In genomic region chr12:92146497-92146828, GRCh38 we compare ENCODE assay signal across 8 cellular contexts. TPM values are rescaled to one million over a fixed set of nuclear protein-coding genes. Genes with fewer than 3 reads are reported as not detected.
A peak's percentile ranks its signal among the peaks of the same experiment; 100 is the strongest.
DNase-seq lines count a peak whose midpoint lies in the region; ATAC-seq and TF ChIP-seq lines count a peak whose summit lies in the region.

No MANE protein-coding gene starts in this region.

- no peak for TF ChIP-seq POLR2A in tibial nerve (IDR thresholded peaks at IDR 0.05)

- 1% methylated on average over 9 to 10 of the region's 10 CpGs for WGBS in tibial nerve, 2 donors

- no peaks in the 10 kb centered on the region for H3K9me3 ChIP-seq in tibial nerve

- H3K36me3 ChIP-seq in tibial nerve, result peaks cover 0 to 28% (median 0%) of the 10 kb centered on the region in 3 donors

- peak overlapping the region; percentile 97 to 99 (median 98) for H3K27ac ChIP-seq in tibial nerve

- peak overlapping the region; percentile 100 for H3K4me3 Mint-ChIP-seq in activated T-cell treated with anti-CD3 and anti-CD28 coated beads, Interleukin-2, amount 50 U/mL, for 24 hours
- peak overlapping the region; percentile 99 for H3K4me3 Mint-ChIP-seq in activated naive CD8-positive, alpha-beta T cell treated with anti-CD3 and anti-CD28 coated beads for 36 hours

- H3K27me3 Mint-ChIP-seq in activated T-cell treated with anti-CD3 and anti-CD28 coated beads, Interleukin-2, amount 50 U/mL, for 24 hours, result no peaks in the 10 kb centered on the region
- H3K27me3 Mint-ChIP-seq in activated naive CD8-positive, alpha-beta T cell treated with anti-CD3 and anti-CD28 coated beads for 36 hours, result peaks cover 8% of the 10 kb centered on the region

- H3K36me3 Mint-ChIP-seq in activated T-cell treated with anti-CD3 and anti-CD28 coated beads, Interleukin-2, amount 50 U/mL, for 24 hours (ENCODE audit: low read depth), result peaks cover 61% of the 10 kb centered on the region
- H3K36me3 Mint-ChIP-seq in activated naive CD8-positive, alpha-beta T cell treated with anti-CD3 and anti-CD28 coated beads for 36 hours, result peaks cover 68% of the 10 kb centered on the region

- no peaks in the 10 kb centered on the region for H3K27me3 ChIP-seq in tibial nerve

- H3K9me3 Mint-ChIP-seq in activated T-cell treated with anti-CD3 and anti-CD28 coated beads, Interleukin-2, amount 50 U/mL, for 24 hours, result no peaks in the 10 kb centered on the region
- peaks cover 2% of the 10 kb centered on the region for H3K9me3 Mint-ChIP-seq in activated naive CD8-positive, alpha-beta T cell treated with anti-CD3 and anti-CD28 coated beads for 36 hours

- no peak for TF ChIP-seq EP300 in tibial nerve (IDR thresholded peaks at IDR 0.05)

- H3K4me1 Mint-ChIP-seq in activated T-cell treated with anti-CD3 and anti-CD28 coated beads, Interleukin-2, amount 50 U/mL, for 24 hours (ENCODE audit: low read depth), result peaks cover 43% of the 10 kb centered on the region
- peaks cover 19% of the 10 kb centered on the region for H3K4me1 Mint-ChIP-seq in activated naive CD8-positive, alpha-beta T cell treated with anti-CD3 and anti-CD28 coated beads for 36 hours

- peak in 1 of 5 experiments; percentile 1 for TF ChIP-seq CTCF in tibial nerve (IDR thresholded peaks at IDR 0.05)

- H3K4me1 ChIP-seq in tibial nerve, result peaks cover 0 to 13% (median 2%) of the 10 kb centered on the region in 4 donors

- peak overlapping the region; percentile 99 for H3K27ac Mint-ChIP-seq in activated T-cell treated with anti-CD3 and anti-CD28 coated beads, Interleukin-2, amount 50 U/mL, for 24 hours
- peak overlapping the region; percentile 99 for H3K27ac Mint-ChIP-seq in activated naive CD8-positive, alpha-beta T cell treated with anti-CD3 and anti-CD28 coated beads for 36 hours

- no peak for DNase-seq in activated T-cell treated with anti-CD3 and anti-CD28 coated beads, Interleukin-2, amount 50 U/mL, for 24 hours
- no peak for DNase-seq in activated T-cell treated with anti-CD3 and anti-CD28 coated beads for 4 hours
- DNase-seq in activated naive CD8-positive, alpha-beta T cell treated with anti-CD3 and anti-CD28 coated beads for 36 hours, result no peak
- no peak for DNase-seq in left lobe of liver (ENCODE audit: low spot score)
- no peak for DNase-seq in tibial nerve (ENCODE audit: low spot score in 2 of 2)
- no peak for DNase-seq in RKO (ENCODE audit: low spot score)
- DNase-seq in islet precursor cell, result no peak
- DNase-seq in NK-92 (lab: John Stamatoyannopoulos, UW; ENCODE audit: unreplicated experiment), result no peak

- ATAC-seq in left lobe of liver, result peak; percentile 0

- H3K4me3 ChIP-seq in tibial nerve, result peak overlapping the region; percentile 71 to 99 (median 86)

RNA-seq across cellular contexts. Expression of gene BTG1, which starts 0.8 kb away (rescaled TPM):
- total RNA-seq in activated naive CD8-positive, alpha-beta T cell treated with anti-CD3 and anti-CD28 coated beads for 36 hours, result 100 to 1,000 TPM; 147 to 153 TPM
- total RNA-seq in left lobe of liver, result 55.0 TPM
- total RNA-seq in tibial nerve, result 10 to 100 TPM; 40.0 to 54.0 (median 47.8) TPM
